ENCODE assay signal across 3 cellular contexts in the genomic region with DNA sequence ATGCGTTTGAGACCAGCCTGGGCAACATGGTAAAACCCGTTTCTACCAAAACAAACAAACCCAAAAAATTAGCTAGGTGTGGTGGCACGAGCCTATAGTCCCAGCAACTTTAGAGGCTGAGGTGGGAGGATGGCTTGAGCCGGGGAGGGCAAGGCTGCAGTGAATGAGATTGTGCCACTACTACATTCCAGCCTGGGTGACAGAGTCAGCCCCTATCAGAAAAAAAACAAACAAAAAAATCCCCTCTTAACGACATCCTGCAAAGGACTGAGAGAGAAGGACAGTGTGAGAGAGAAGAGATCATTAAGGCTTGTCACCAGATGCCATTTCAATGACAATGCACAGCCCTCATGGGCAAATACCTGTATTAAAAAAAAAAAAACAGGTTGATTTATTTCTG.
TF ChIP-seq lines count a peak whose summit lies in the region.

No MANE protein-coding gene starts in this region.

TF ChIP-seq in GM23338, 12 proteins besides CTCF, POLR2A, EP300 and RAD21:
- TF ChIP-seq CREB1 (CRISPR knock-in tag; IDR thresholded peaks at IDR 0.05; ENCODE audit: low read depth) (no peak), NANOG (IDR thresholded peaks at IDR 0.05; ENCODE audit: borderline replicate concordance) (0 out of 2 replicates have a peak, but pooled peaks have one; percentile 8)
TF ChIP-seq in GM23338: peak in this region for 1.

TF ChIP-seq in WTC11, 78 proteins besides CTCF, POLR2A, EP300 and RAD21 (continues in another document):
- TF ChIP-seq, protein P1, sequence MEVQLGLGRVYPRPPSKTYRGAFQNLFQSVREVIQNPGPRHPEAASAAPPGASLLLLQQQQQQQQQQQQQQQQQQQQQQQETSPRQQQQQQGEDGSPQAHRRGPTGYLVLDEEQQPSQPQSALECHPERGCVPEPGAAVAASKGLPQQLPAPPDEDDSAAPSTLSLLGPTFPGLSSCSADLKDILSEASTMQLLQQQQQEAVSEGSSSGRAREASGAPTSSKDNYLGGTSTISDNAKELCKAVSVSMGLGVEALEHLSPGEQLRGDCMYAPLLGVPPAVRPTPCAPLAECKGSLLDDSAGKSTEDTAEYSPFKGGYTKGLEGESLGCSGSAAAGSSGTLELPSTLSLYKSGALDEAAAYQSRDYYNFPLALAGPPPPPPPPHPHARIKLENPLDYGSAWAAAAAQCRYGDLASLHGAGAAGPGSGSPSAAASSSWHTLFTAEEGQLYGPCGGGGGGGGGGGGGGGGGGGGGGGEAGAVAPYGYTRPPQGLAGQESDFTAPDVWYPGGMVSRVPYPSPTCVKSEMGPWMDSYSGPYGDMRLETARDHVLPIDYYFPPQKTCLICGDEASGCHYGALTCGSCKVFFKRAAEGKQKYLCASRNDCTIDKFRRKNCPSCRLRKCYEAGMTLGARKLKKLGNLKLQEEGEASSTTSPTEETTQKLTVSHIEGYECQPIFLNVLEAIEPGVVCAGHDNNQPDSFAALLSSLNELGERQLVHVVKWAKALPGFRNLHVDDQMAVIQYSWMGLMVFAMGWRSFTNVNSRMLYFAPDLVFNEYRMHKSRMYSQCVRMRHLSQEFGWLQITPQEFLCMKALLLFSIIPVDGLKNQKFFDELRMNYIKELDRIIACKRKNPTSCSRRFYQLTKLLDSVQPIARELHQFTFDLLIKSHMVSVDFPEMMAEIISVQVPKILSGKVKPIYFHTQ (CRISPR knock-in tag; IDR thresholded peaks at IDR 0.05) = no peak
- TF ChIP-seq SMAD4 (CRISPR knock-in tag; IDR thresholded peaks at IDR 0.05) (no peak), ZNF121 (CRISPR knock-in tag; IDR thresholded peaks at IDR 0.05) (no peak), RELA (CRISPR knock-in tag; IDR thresholded peaks at IDR 0.05; ENCODE audit: borderline replicate concordance) (no peak), RORB (CRISPR knock-in tag; IDR thresholded peaks at IDR 0.05) (no peak), PRRX2 (CRISPR knock-in tag; IDR thresholded peaks at IDR 0.05) (no peak), FOXJ3 (CRISPR knock-in tag; IDR thresholded peaks at IDR 0.05; ENCODE audit: borderline replicate concordance) (no peak), GABPB1 (CRISPR knock-in tag; IDR thresholded peaks at IDR 0.05) (no peak), EMX1 (CRISPR knock-in tag; IDR thresholded peaks at IDR 0.05) (no peak), ZNF317 (CRISPR knock-in tag; IDR thresholded peaks at IDR 0.05; ENCODE audit: borderline replicate concordance, low read depth) (no peak), CREB1 (CRISPR knock-in tag; IDR thresholded peaks at IDR 0.05) (no peak), SOX15 (CRISPR knock-in tag; IDR thresholded peaks at IDR 0.05) (no peak)
- TF ChIP-seq, protein P2, sequence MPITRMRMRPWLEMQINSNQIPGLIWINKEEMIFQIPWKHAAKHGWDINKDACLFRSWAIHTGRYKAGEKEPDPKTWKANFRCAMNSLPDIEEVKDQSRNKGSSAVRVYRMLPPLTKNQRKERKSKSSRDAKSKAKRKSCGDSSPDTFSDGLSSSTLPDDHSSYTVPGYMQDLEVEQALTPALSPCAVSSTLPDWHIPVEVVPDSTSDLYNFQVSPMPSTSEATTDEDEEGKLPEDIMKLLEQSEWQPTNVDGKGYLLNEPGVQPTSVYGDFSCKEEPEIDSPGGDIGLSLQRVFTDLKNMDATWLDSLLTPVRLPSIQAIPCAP (CRISPR knock-in tag; IDR thresholded peaks at IDR 0.05) = no peak
- TF ChIP-seq, protein P3, sequence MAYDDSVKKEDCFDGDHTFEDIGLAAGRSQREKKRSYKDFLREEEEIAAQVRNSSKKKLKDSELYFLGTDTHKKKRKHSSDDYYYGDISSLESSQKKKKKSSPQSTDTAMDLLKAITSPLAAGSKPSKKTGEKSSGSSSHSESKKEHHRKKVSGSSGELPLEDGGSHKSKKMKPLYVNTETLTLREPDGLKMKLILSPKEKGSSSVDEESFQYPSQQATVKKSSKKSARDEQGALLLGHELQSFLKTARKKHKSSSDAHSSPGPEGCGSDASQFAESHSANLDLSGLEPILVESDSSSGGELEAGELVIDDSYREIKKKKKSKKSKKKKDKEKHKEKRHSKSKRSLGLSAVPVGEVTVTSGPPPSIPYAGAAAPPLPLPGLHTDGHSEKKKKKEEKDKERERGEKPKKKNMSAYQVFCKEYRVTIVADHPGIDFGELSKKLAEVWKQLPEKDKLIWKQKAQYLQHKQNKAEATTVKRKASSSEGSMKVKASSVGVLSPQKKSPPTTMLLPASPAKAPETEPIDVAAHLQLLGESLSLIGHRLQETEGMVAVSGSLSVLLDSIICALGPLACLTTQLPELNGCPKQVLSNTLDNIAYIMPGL (CRISPR knock-in tag; IDR thresholded peaks at IDR 0.05) = no peak
- TF ChIP-seq, protein P4, sequence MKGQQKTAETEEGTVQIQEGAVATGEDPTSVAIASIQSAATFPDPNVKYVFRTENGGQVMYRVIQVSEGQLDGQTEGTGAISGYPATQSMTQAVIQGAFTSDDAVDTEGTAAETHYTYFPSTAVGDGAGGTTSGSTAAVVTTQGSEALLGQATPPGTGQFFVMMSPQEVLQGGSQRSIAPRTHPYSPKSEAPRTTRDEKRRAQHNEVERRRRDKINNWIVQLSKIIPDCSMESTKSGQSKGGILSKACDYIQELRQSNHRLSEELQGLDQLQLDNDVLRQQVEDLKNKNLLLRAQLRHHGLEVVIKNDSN (CRISPR knock-in tag; IDR thresholded peaks at IDR 0.05) = no peak
- TF ChIP-seq, protein P5, sequence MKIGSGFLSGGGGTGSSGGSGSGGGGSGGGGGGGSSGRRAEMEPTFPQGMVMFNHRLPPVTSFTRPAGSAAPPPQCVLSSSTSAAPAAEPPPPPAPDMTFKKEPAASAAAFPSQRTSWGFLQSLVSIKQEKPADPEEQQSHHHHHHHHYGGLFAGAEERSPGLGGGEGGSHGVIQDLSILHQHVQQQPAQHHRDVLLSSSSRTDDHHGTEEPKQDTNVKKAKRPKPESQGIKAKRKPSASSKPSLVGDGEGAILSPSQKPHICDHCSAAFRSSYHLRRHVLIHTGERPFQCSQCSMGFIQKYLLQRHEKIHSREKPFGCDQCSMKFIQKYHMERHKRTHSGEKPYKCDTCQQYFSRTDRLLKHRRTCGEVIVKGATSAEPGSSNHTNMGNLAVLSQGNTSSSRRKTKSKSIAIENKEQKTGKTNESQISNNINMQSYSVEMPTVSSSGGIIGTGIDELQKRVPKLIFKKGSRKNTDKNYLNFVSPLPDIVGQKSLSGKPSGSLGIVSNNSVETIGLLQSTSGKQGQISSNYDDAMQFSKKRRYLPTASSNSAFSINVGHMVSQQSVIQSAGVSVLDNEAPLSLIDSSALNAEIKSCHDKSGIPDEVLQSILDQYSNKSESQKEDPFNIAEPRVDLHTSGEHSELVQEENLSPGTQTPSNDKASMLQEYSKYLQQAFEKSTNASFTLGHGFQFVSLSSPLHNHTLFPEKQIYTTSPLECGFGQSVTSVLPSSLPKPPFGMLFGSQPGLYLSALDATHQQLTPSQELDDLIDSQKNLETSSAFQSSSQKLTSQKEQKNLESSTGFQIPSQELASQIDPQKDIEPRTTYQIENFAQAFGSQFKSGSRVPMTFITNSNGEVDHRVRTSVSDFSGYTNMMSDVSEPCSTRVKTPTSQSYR (CRISPR knock-in tag; IDR thresholded peaks at IDR 0.05) = no peak
- TF ChIP-seq, protein P6, sequence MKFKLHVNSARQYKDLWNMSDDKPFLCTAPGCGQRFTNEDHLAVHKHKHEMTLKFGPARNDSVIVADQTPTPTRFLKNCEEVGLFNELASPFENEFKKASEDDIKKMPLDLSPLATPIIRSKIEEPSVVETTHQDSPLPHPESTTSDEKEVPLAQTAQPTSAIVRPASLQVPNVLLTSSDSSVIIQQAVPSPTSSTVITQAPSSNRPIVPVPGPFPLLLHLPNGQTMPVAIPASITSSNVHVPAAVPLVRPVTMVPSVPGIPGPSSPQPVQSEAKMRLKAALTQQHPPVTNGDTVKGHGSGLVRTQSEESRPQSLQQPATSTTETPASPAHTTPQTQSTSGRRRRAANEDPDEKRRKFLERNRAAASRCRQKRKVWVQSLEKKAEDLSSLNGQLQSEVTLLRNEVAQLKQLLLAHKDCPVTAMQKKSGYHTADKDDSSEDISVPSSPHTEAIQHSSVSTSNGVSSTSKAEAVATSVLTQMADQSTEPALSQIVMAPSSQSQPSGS (CRISPR knock-in tag; IDR thresholded peaks at IDR 0.05; ENCODE audit: borderline replicate concordance, low read depth) = no peak

TF ChIP-seq in SK-N-SH, 30 proteins besides CTCF, POLR2A, EP300 and RAD21:
- no peak for TF ChIP-seq CHD2 (IDR thresholded peaks at IDR 0.05; ENCODE audit: low read length, partially characterized antibody)
- TF ChIP-seq RXRA (IDR thresholded peaks at IDR 0.05; ENCODE audit: borderline replicate concordance, low read depth) = no peak
- TF ChIP-seq, protein P7, sequence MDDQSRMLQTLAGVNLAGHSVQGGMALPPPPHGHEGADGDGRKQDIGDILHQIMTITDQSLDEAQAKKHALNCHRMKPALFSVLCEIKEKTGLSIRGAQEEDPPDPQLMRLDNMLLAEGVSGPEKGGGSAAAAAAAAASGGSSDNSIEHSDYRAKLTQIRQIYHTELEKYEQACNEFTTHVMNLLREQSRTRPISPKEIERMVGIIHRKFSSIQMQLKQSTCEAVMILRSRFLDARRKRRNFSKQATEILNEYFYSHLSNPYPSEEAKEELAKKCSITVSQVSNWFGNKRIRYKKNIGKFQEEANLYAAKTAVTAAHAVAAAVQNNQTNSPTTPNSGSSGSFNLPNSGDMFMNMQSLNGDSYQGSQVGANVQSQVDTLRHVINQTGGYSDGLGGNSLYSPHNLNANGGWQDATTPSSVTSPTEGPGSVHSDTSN (IDR thresholded peaks at IDR 0.05) = no peak
- TF ChIP-seq NRF1 (IDR thresholded peaks at IDR 0.05; ENCODE audit: low read depth, low read length) = no peak
- TF ChIP-seq, protein P4 (IDR thresholded peaks at IDR 0.05; ENCODE audit: borderline replicate concordance, low read depth) = no peak
- no peak for TF ChIP-seq FOXM1 (IDR thresholded peaks at IDR 0.05; ENCODE audit: low read depth)
- TF ChIP-seq, protein P8, sequence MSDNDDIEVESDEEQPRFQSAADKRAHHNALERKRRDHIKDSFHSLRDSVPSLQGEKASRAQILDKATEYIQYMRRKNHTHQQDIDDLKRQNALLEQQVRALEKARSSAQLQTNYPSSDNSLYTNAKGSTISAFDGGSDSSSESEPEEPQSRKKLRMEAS (IDR thresholded peaks at IDR 0.05; ENCODE audit: low read depth) = no peak
- TF ChIP-seq GABPA (IDR thresholded peaks at IDR 0.05; ENCODE audit: low read depth) = no peak
- TF ChIP-seq JUND (IDR thresholded peaks at IDR 0.05) = no peak
- no peak for TF ChIP-seq TEAD4 (IDR thresholded peaks at IDR 0.05; ENCODE audit: borderline replicate concordance, insufficient read depth)
